Comparison of ENCODE assay signal across 19 cellular contexts in genomic region chr3:126606021-126606420, GRCh38.
"Had no signal": no experiment of that assay in that cellular context is flagged by ENCODE, and none has a peak within 500 bp of the region (broad histone marks: within the 10 kb centered on the region; RNA-seq: fewer than 3 reads in every experiment).

No MANE protein-coding gene starts in this region.

- H3K4me1 Mint-ChIP-seq: neural crest cell; stimulated activated memory B cell treated with anti-CD40 and anti-IgM and Interleukin-4, amounts not matched to agents 10 μg/mL and 1 μg/mL and 100 μg/mL, for 72 hours had no signal

- H3K9me3 Mint-ChIP-seq: natural killer cell; stimulated activated memory B cell treated with anti-CD40 and anti-IgM and Interleukin-4, amounts not matched to agents 10 μg/mL and 1 μg/mL and 100 μg/mL, for 72 hours; stimulated activated naive CD8-positive, alpha-beta T cell treated with anti-CD3 and anti-CD28 coated beads, Interleukin-15, amount 100 ng/mL, for 72 hours had no signal

- H3K4me3 Mint-ChIP-seq: natural killer cell; neural crest cell; stimulated activated memory B cell treated with anti-CD40 and anti-IgM and Interleukin-4, amounts not matched to agents 10 μg/mL and 1 μg/mL and 100 μg/mL, for 72 hours; stimulated activated naive CD8-positive, alpha-beta T cell treated with anti-CD3 and anti-CD28 coated beads, Interleukin-15, amount 100 ng/mL, for 72 hours had no signal

- DNase-seq: colonic mucosa; dermis blood vessel endothelial cell; foreskin keratinocyte; kidney glomerular epithelial cell; natural killer cell; ovary; retina; right lobe of liver; spleen; stimulated activated CD4-positive, alpha-beta T cell treated with anti-CD3 and anti-CD28 coated beads, Interleukin-15, amount 100 ng/mL, for 24 hours; stimulated activated CD4-positive, alpha-beta T cell treated with anti-CD3 and anti-CD28 coated beads, Interleukin-1b, Interleukin-23, amount 100 ng/mL, for 48 hours; stimulated activated CD4-positive, alpha-beta T cell treated with anti-CD3 and anti-CD28 coated beads, Interleukin-4, amount 100 ng/mL, for 24 hours; stimulated activated naive CD8-positive, alpha-beta T cell treated with anti-CD3 and anti-CD28 coated beads, Interleukin-15, amount 100 ng/mL, for 72 hours; transverse colon had no signal

- ATAC-seq: foreskin keratinocyte; natural killer cell; right lobe of liver; stimulated activated memory B cell treated with anti-CD40 and anti-IgM and Interleukin-4, amounts not matched to agents 10 μg/mL and 1 μg/mL and 100 μg/mL, for 72 hours; stimulated activated naive CD8-positive, alpha-beta T cell treated with anti-CD3 and anti-CD28 coated beads, Interleukin-15, amount 100 ng/mL, for 72 hours had no signal

- H3K27ac Mint-ChIP-seq: stimulated activated memory B cell treated with anti-CD40 and anti-IgM and Interleukin-4, amounts not matched to agents 10 μg/mL and 1 μg/mL and 100 μg/mL, for 72 hours had no signal

- H3K27ac ChIP-seq: cardiac muscle cell, colonic mucosa, foreskin keratinocyte, ovary, prostate gland, right lobe of liver, spleen, thoracic aorta, transverse colon had no signal

- H3K36me3 Mint-ChIP-seq: natural killer cell; stimulated activated memory B cell treated with anti-CD40 and anti-IgM and Interleukin-4, amounts not matched to agents 10 μg/mL and 1 μg/mL and 100 μg/mL, for 72 hours had no signal

- H3K27me3 Mint-ChIP-seq: stimulated activated naive CD8-positive, alpha-beta T cell treated with anti-CD3 and anti-CD28 coated beads, Interleukin-15, amount 100 ng/mL, for 72 hours had no signal
